ENCODE assay signal across 8 cellular contexts in genomic region chr3:101512521-101513418, GRCh38. TPM values are rescaled to one million over a fixed set of nuclear protein-coding genes. Genes with fewer than 3 reads are reported as not detected.
DNase-seq lines count a peak whose midpoint lies in the region; ATAC-seq and TF ChIP-seq lines count a peak whose summit lies in the region.

SENP7 (minus strand) TSS chr3:101513212; CDS start chr3:101513130, 82 bp downstream.

- intact Hi-C loops in colonic mucosa (cut with DNase I), result no loop called here
- intact Hi-C loops in left colon (cut with DNase I, micrococcal nuclease), result no loop called here

- H3K27ac ChIP-seq in ACC112 (ENCODE audit: low read depth, low read length) (peak within 1 kb of the TSS; percentile 89), colonic mucosa (peak within 1 kb of the TSS; percentile 96)

- peak within 1 kb of the TSS; percentile 93 for H2AFZ ChIP-seq in ACC112 (ENCODE audit: low read length, unreplicated experiment)

- H3K4me1 ChIP-seq in ACC112 (ENCODE audit: control insufficient read depth, insufficient read depth, low read length, unreplicated experiment) (peaks cover 8% of the 10 kb centered on the region), colonic mucosa (no peaks in the 10 kb centered on the region)

- H3K27me3 ChIP-seq in ACC112 (ENCODE audit: insufficient read depth, low read length), result no peaks in the 10 kb centered on the region
- no peaks in the 10 kb centered on the region for H3K27me3 ChIP-seq in colonic mucosa

- H3K9ac ChIP-seq in colonic mucosa (ENCODE audit: low read depth in 2 of 2, low read length in 2 of 2), result peak within 1 kb of the TSS; percentile 66 to 84

- H3K79me2 ChIP-seq in ACC112 (ENCODE audit: control insufficient read depth, insufficient read depth, low read length, unreplicated experiment), result peaks cover 9% of the 10 kb centered on the region

- H3K36me3 ChIP-seq in ACC112 (ENCODE audit: insufficient read depth, low read length) (no peaks in the 10 kb centered on the region), colonic mucosa (no peaks in the 10 kb centered on the region)

- H3K9me3 ChIP-seq in colonic mucosa, result no peaks in the 10 kb centered on the region

- no peak for TF ChIP-seq CTCF in colonic mucosa (IDR thresholded peaks at IDR 0.05)

- DNase-seq in NCI-H460 (ENCODE audit: extremely low read depth, low read depth), result peak; percentile 67
- DNase-seq in activated CD4-positive, alpha-beta T cell treated with anti-CD3 and anti-CD28 coated beads for 4 hours, result peak; percentile 73 to 79
- DNase-seq in colonic mucosa, result peak; percentile 89
- DNase-seq in left colon, result peak; percentile 87 to 92
- DNase-seq in stimulated activated CD4-positive, alpha-beta T cell treated with anti-CD3 and anti-CD28 coated beads, Interleukin-1b, Interleukin-23, amount 100 ng/mL, for 48 hours, result peak; percentile 72

- ATAC-seq in GM18870 (IDR thresholded peaks at IDR 0.05; ENCODE audit: unreplicated experiment) (peak; percentile 43), HG03175 (IDR thresholded peaks at IDR 0.05; ENCODE audit: unreplicated experiment) (peak; percentile 64), left colon (peak; percentile 86)

- H3K4me3 ChIP-seq in ACC112 (ENCODE audit: low read depth, low read length) (peak within 1 kb of the TSS; percentile 90), colonic mucosa (peak within 1 kb of the TSS; percentile 81)

RNA-seq across cellular contexts. Expression of gene SENP7, which starts in this region (rescaled TPM):
- 12.1 and 12.3 TPM in 2 replicates for total RNA-seq in NCI-H460 (2014; rRNA removed; shearing (Covaris generic))
- 16.8 and 18.8 TPM in 2 replicates for polyA plus RNA-seq in NCI-H460 (2014; cell fraction: nucleus; rRNA removed)
- total RNA-seq in colonic mucosa, result 1 to 10 TPM; 5.6 to 8.6 TPM
- 10 to 100 TPM in 1 of 2 donors, 1 to 10 TPM in 1; 8.8 to 10.1 TPM for total RNA-seq in left colon

Comparison
In these comparisons a context has a peak if more than half of its experiments do, and no peak if none do; other contexts are left out.
1. Peak in every context shown above with its lines: DNase-seq, ATAC-seq, H3K4me3 ChIP-seq and H3K27ac ChIP-seq.